ENCODE assay signal across 9 cellular contexts in genomic region chr1:160711528-160712311, GRCh38. TPM values are rescaled to one million over a fixed set of nuclear protein-coding genes. Genes with fewer than 3 reads are reported as not detected.
DNase-seq lines count a peak whose midpoint lies in the region; ATAC-seq and TF ChIP-seq lines count a peak whose summit lies in the region.
"Had no signal": no experiment of that assay in that cellular context is flagged by ENCODE, and none has a peak within 500 bp of the region (broad histone marks: within the 10 kb centered on the region; RNA-seq: fewer than 3 reads in every experiment).

Gene CD48, minus strand, starts transcription at chr1:160711822. Its CDS starts 59 bp downstream, at chr1:160711763.

- H3K36me3 Mint-ChIP-seq in mesothelial cell of epicardium: no peaks in the 10 kb centered on the region

- DNase-seq in activated CD4-positive, alpha-beta T cell treated with anti-CD3 and anti-CD28 coated beads for 1 hour: peak; percentile 43
- no peak for DNase-seq in mesothelial cell of epicardium (ENCODE audit: low spot score in 2 of 2, unreplicated experiment in 2 of 2)
- no peak for DNase-seq in NCI-H1105 (lab: John Stamatoyannopoulos, UW)
- no peak for DNase-seq in cerebellar cortex (ENCODE audit: low spot score)
- no peak for DNase-seq in GM19238 (ENCODE audit: insufficient read length, low spot score)
- no peak for DNase-seq in thyroid gland

- H3K4me1 Mint-ChIP-seq in mesothelial cell of epicardium: peaks cover 7% of the 10 kb centered on the region

- H3K27ac ChIP-seq in thyroid gland: no peak within 1 kb of the TSS

- intact Hi-C loops in thyroid gland (cut with DNase I): no loop called here

- H3K4me1 ChIP-seq in thyroid gland: peaks cover 0 to under 1% of the 10 kb centered on the region in 2 donors

- no peak for TF ChIP-seq POLR2A in thyroid gland (IDR thresholded peaks at IDR 0.05)

- H3K27me3 ChIP-seq in thyroid gland: no peaks in the 10 kb centered on the region

- no peaks in the 10 kb centered on the region for H3K27me3 Mint-ChIP-seq in mesothelial cell of epicardium (ENCODE audit: low read depth)

- H3K36me3 ChIP-seq in thyroid gland: no peaks in the 10 kb centered on the region

- no peaks in the 10 kb centered on the region for H3K9me3 Mint-ChIP-seq in mesothelial cell of epicardium

- WGBS in thyroid gland, 2 donors: 56 to 58% methylated on average over 9 of the region's 9 CpGs

- peak within 1 kb of the TSS; percentile 27 for H3K27ac Mint-ChIP-seq in mesothelial cell of epicardium

- H3K4me3 ChIP-seq in thyroid gland (replicated peaks in 1 of 3): no peak within 1 kb of the TSS

- TF ChIP-seq CTCF in mesothelial cell of epicardium (IDR thresholded peaks at IDR 0.05; ENCODE audit: unreplicated experiment) (no peak), thyroid gland (IDR thresholded peaks at IDR 0.05) (no peak)

- H3K4me3 Mint-ChIP-seq in mesothelial cell of epicardium: no peak within 1 kb of the TSS

- ATAC-seq in GM18867 (IDR thresholded peaks at IDR 0.05; ENCODE audit: unreplicated experiment) (peak; percentile 40), HG03135 (IDR thresholded peaks at IDR 0.05; ENCODE audit: unreplicated experiment) (peak; percentile 41)

- no peaks in the 10 kb centered on the region for H3K9me3 ChIP-seq in thyroid gland

RNA-seq across cellular contexts. Expression of gene CD48, which starts in this region (rescaled TPM):
- 0.31 to 0.57 TPM (median 0.56 TPM) in 3 replicates for total RNA-seq in mesothelial cell of epicardium
- 10 to 100 TPM in 1 of 4 donors, 1 to 10 TPM in 3; 3.5 to 13.6 (median 4.8) TPM for total RNA-seq in thyroid gland
- total RNA-seq: epithelial cell of proximal tubule had no signal
